Comparison of ENCODE assay signal across 18 cellular contexts in genomic region chr4:30879841-30880240, GRCh38.
DNase-seq lines count a peak whose midpoint lies in the region; ATAC-seq and TF ChIP-seq lines count a peak whose summit lies in the region.
"Had no signal": no experiment of that assay in that cellular context is flagged by ENCODE, and none has a peak within 500 bp of the region (broad histone marks: within the 10 kb centered on the region; RNA-seq: fewer than 3 reads in every experiment).

No MANE protein-coding gene starts in this region.

- no peak overlapping the region for H3K56ac ChIP-seq in IMR-90 (ENCODE audit: extremely low read depth, insufficient read depth, low read length)

- H2BK15ac ChIP-seq in IMR-90 (ENCODE audit: low read depth, low read length), result no peak overlapping the region

- H3K4ac ChIP-seq in IMR-90 (ENCODE audit: low read depth, low read length), result no peak overlapping the region

- intact Hi-C loops in IMR-90 (cut with micrococcal nuclease), result no loop called here

- H4K20me1 ChIP-seq in IMR-90 (ENCODE audit: insufficient read depth, low read length), result no peaks in the 10 kb centered on the region
- H4K20me1 ChIP-seq: BLaER1 treated with 17β-estradiol and CSF1 and Interleukin-3, amounts not matched to agents 10 nM and 100 nM had no signal

- H3K4me2 ChIP-seq in IMR-90 (ENCODE audit: low read depth, low read length), result no peak overlapping the region
- H3K4me2 ChIP-seq: A549; BLaER1 treated with 17β-estradiol and CSF1 and Interleukin-3, amounts not matched to agents 10 nM and 100 nM had no signal

- H3K9ac ChIP-seq in IMR-90 (ENCODE audit: low read depth, low read length), result no peak overlapping the region
- H3K9ac ChIP-seq: BLaER1 treated with 17β-estradiol and CSF1 and Interleukin-3, amounts not matched to agents 10 nM and 100 nM had no signal

- H3K36me3 ChIP-seq in IMR-90 (ENCODE audit: control insufficient read depth, insufficient read depth, low read length), result no peaks in the 10 kb centered on the region
- H3K36me3 ChIP-seq in Peyer's patch, result no peaks in the 10 kb centered on the region
- no peaks in the 10 kb centered on the region for H3K36me3 ChIP-seq in H7 (replicated peaks; ENCODE audit: control insufficient read depth, insufficient read depth, low read length)
- H3K36me3 ChIP-seq: BLaER1 treated with 17β-estradiol and CSF1 and Interleukin-3, amounts not matched to agents 10 nM and 100 nM had no signal

- H3K27ac ChIP-seq in IMR-90 (ENCODE audit: insufficient read depth, low read length) (no peak overlapping the region), Peyer's patch (no peak overlapping the region)
- H3K27ac ChIP-seq: 22Rv1; A549; BLaER1 treated with 17β-estradiol and CSF1 and Interleukin-3, amounts not matched to agents 10 nM and 100 nM; C4-2B had no signal

- POLR2A ChIA-PET in IMR-90 (lab: Charles Lee; ENCODE audit: unreplicated experiment), result no interaction called here

- dilution Hi-C loops in IMR-90 (cut with HindIII; ENCODE audit: low sequenced_read_pairs, unreplicated experiment), result no loop called here

- no peak overlapping the region for H2BK5ac ChIP-seq in IMR-90 (ENCODE audit: low read depth, low read length, poor library complexity, severe bottlenecking)

- no peak overlapping the region for H3K14ac ChIP-seq in IMR-90 (replicated peaks; ENCODE audit: low read depth, low read length)

- no peak overlapping the region for H2BK20ac ChIP-seq in IMR-90 (ENCODE audit: low read depth, low read length)

- H3K27me3 ChIP-seq in IMR-90 (ENCODE audit: control insufficient read depth, insufficient read depth, low read length) (no peaks in the 10 kb centered on the region), Peyer's patch (no peaks in the 10 kb centered on the region), H7 (ENCODE audit: control insufficient read depth, insufficient read depth, low read length) (no peaks in the 10 kb centered on the region)
- H3K27me3 ChIP-seq: BLaER1 treated with 17β-estradiol and CSF1 and Interleukin-3, amounts not matched to agents 10 nM and 100 nM had no signal

- H2AFZ ChIP-seq in IMR-90 (replicated peaks; ENCODE audit: low read length, poor library complexity), result no peak overlapping the region

- H3K79me1 ChIP-seq in IMR-90 (ENCODE audit: low read depth in 1 of 2, low read length in 2 of 2), result no peaks in the 10 kb centered on the region; a peak in 1 of 4 replicates

- no peak overlapping the region for H3K18ac ChIP-seq in IMR-90 (ENCODE audit: low read depth, low read length)

- peak; percentile 19 for DNase-seq in ELR (ENCODE audit: low read depth)
- peak; percentile 44 for DNase-seq in HCEC 1CT
- peak; percentile 34 for DNase-seq in IMR-90
- peak; percentile 17 for DNase-seq in fibroblast of the aortic adventitia (ENCODE audit: low read depth)
- no peak for DNase-seq in Peyer's patch
- DNase-seq in H7, result no peak
- DNase-seq in NAMALWA (ENCODE audit: low spot score), result no peak
- DNase-seq: AML-193; Caco-2; Calu3; CD4-positive, alpha-beta T cell; CD8-positive, alpha-beta T cell; DMS79 treated with DMSO at 0.1 percent for 48 hours; GDM1 had no signal

- H2AK9ac ChIP-seq in IMR-90 (replicated peaks; ENCODE audit: low read depth, low read length, poor library complexity), result no peak overlapping the region

- BruUV-seq in IMR-90 (replicated peaks; lab: Mats Ljungman, UMichigan), result no TSS peak

- TF ChIP-seq CTCF in IMR-90 (conservative IDR thresholded peaks at IDR 0.05; ENCODE audit: low read depth, low read length) (no peak), fibroblast of the aortic adventitia (IDR thresholded peaks at IDR 0.05; ENCODE audit: insufficient read depth, low read length) (no peak), Peyer's patch (IDR thresholded peaks at IDR 0.05) (no peak)

- H3K9me3 ChIP-seq in IMR-90 (ENCODE audit: control insufficient read depth, insufficient read depth, low read length) (no peaks in the 10 kb centered on the region), Peyer's patch (no peaks in the 10 kb centered on the region)
- H3K9me3 ChIP-seq: A549; BLaER1 treated with 17β-estradiol and CSF1 and Interleukin-3, amounts not matched to agents 10 nM and 100 nM; Caco-2 had no signal

- no peak overlapping the region for H4K5ac ChIP-seq in IMR-90 (ENCODE audit: low read depth, low read length)

- H3K4me3 ChIP-seq in IMR-90 (ENCODE audit: insufficient read depth, low read depth, low read length), result no peak overlapping the region
- H3K4me3 ChIP-seq in fibroblast of the aortic adventitia (ENCODE audit: low read depth, low read length), result no peak overlapping the region
- no peak overlapping the region for H3K4me3 ChIP-seq in Peyer's patch
- H3K4me3 ChIP-seq in H7 (ENCODE audit: insufficient read depth, low read depth, low read length), result no peak overlapping the region
- H3K4me3 ChIP-seq: A549; BLaER1 treated with 17β-estradiol and CSF1 and Interleukin-3, amounts not matched to agents 10 nM and 100 nM had no signal

- TF ChIP-seq POLR2A in IMR-90 (IDR thresholded peaks at IDR 0.05; ENCODE audit: low read depth, low read length) (no peak), Peyer's patch (IDR thresholded peaks at IDR 0.05) (no peak)

- CTCF ChIA-PET in IMR-90 (lab: Yijun Ruan, JAX), result interaction anchor here (0.6 to 1.1 kb wide), 2 partner anchors 9 to 25 kb away, joined by 3 read pairs; no protein-coding TSS in a partner anchor

- no peak overlapping the region for H4K91ac ChIP-seq in IMR-90 (ENCODE audit: insufficient read depth, low read depth, low read length)

- ATAC-seq in IMR-90 (ENCODE audit: low read depth), result peak; percentile 53; the same call in 1 of the 2 replicates
- ATAC-seq: A549; CD8-positive, alpha-beta T cell had no signal

- H3K4me1 ChIP-seq in IMR-90 (ENCODE audit: control insufficient read depth, insufficient read depth, low read length) (no peaks in the 10 kb centered on the region), Peyer's patch (no peaks in the 10 kb centered on the region)
- H3K4me1 ChIP-seq: A549; BLaER1 treated with 17β-estradiol and CSF1 and Interleukin-3, amounts not matched to agents 10 nM and 100 nM; Caco-2 had no signal

- in situ Hi-C loops in IMR-90 (cut with MboI; ENCODE audit: low sequenced_read_pairs), result no loop called here

- TF ChIP-seq RAD21 in IMR-90 (IDR thresholded peaks at IDR 0.05; ENCODE audit: low read length), result no peak

- H2AK5ac ChIP-seq in IMR-90 (ENCODE audit: low read depth, low read length), result no peak overlapping the region

- no peak overlapping the region for H2BK120ac ChIP-seq in IMR-90 (ENCODE audit: low read depth, low read length)

- H3K9me1 ChIP-seq in IMR-90 (ENCODE audit: insufficient read depth, low read length), result no peaks in the 10 kb centered on the region

- no peak overlapping the region for H3K23ac ChIP-seq in IMR-90 (ENCODE audit: low read depth, low read length)

- no peak overlapping the region for H4K8ac ChIP-seq in IMR-90 (ENCODE audit: low read depth in 2 of 2, low read length in 2 of 2)

TF ChIP-seq in IMR-90, 13 proteins besides CTCF, POLR2A, EP300 and RAD21:
- TF ChIP-seq NFE2L2 (IDR thresholded peaks at IDR 0.05; ENCODE audit: low read depth, low read length), result no peak
- TF ChIP-seq FOS (IDR thresholded peaks at IDR 0.05; ENCODE audit: low read depth, low read length), result no peak

Comparison
In these comparisons a context has a peak if more than half of its experiments do, and no peak if none do; other contexts are left out.
1. DNase-seq: peak in ELR (single experiment), HCEC 1CT (single experiment), IMR-90 (single experiment) and fibroblast of the aortic adventitia (single experiment); none in Peyer's patch (0 of 3), H7 (single experiment) and NAMALWA (single experiment).